ENCODE assay signal across 19 cellular contexts in the genomic region with DNA sequence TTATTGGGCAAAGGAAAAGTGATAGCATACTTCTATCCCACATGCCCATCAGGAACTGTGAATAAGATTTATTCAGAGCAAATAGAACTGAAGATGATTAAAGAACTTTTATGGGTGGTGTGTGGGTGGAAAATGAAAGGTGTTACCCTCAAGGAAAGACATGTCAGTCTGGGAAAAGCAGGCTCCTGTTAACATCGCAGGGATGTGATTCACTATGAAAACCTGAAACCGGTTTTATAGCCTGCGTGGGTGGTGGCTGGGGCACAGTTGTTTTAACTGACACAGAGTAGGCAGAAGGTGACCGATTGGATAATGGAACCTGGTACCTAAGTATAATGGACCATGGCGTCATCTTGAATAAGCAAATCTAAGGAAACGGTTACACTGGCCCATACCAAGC.
DNase-seq lines count a peak whose midpoint lies in the region; ATAC-seq, FAIRE-seq and TF ChIP-seq lines count a peak whose summit lies in the region.
"Had no signal": no experiment of that assay in that cellular context is flagged by ENCODE, and none has a peak within 500 bp of the region (broad histone marks: within the 10 kb centered on the region; RNA-seq: fewer than 3 reads in every experiment).

No MANE protein-coding gene starts in this region.

- no peaks in the 10 kb centered on the region for H3K79me2 ChIP-seq in astrocyte (ENCODE audit: insufficient read depth, low read length)

- no peak overlapping the region for H2AFZ ChIP-seq in astrocyte (ENCODE audit: low read depth, low read length)

- FAIRE-seq in astrocyte (lab: Jason Lieb, UNC): no peak

- H3K4me1 Mint-ChIP-seq in astrocyte (ENCODE audit: low read depth, unreplicated experiment): no peaks in the 10 kb centered on the region

- H3K4me3 Mint-ChIP-seq in astrocyte (ENCODE audit: unreplicated experiment): no peak overlapping the region

- no peaks in the 10 kb centered on the region for H3K27me3 Mint-ChIP-seq in astrocyte (ENCODE audit: low read depth, unreplicated experiment)

- no peaks in the 10 kb centered on the region for H3K4me1 ChIP-seq in astrocyte (ENCODE audit: insufficient read depth, low read length)
- H3K4me1 ChIP-seq: pancreas, SJCRH30, spleen had no signal

- no peaks in the 10 kb centered on the region for H3K9me3 Mint-ChIP-seq in astrocyte (ENCODE audit: unreplicated experiment)

- H3K36me3 Mint-ChIP-seq in astrocyte (ENCODE audit: low read depth, unreplicated experiment): no peaks in the 10 kb centered on the region

- H3K4me3 ChIP-seq in AG09309 (ENCODE audit: control insufficient read depth, low read depth, low read length): no peak overlapping the region
- no peak overlapping the region for H3K4me3 ChIP-seq in astrocyte (ENCODE audit: insufficient read depth, low read depth, low read length)
- H3K4me3 ChIP-seq: MG63, pancreas, SJCRH30, spleen had no signal

- no peaks in the 10 kb centered on the region for H3K9me3 ChIP-seq in astrocyte (ENCODE audit: insufficient read depth, low read depth, low read length)
- H3K9me3 ChIP-seq: MG63, pancreas, SJCRH30, spleen had no signal

- DNase-seq in AG09309 (ENCODE audit: low read depth): peak; percentile 1
- DNase-seq in ELR (ENCODE audit: low read depth): peak; percentile 5
- peak; percentile 10 for DNase-seq in astrocyte (ENCODE audit: low read depth)
- DNase-seq in left colon: peak in 1 of 2 donors; percentile 38
- no peak for DNase-seq in NCI-H187 (lab: John Stamatoyannopoulos, UW)
- DNase-seq: activated CD4-positive, alpha-beta T cell treated with anti-CD3 and anti-CD28 coated beads for 4 hours; activated T-cell treated with anti-CD3 and anti-CD28 coated beads, Interleukin-2, amount 50 U/mL, for 1 hour; effector CD8-positive, alpha-beta T cell; GOT3; left ventricle myocardium superior; MG63; NCI-H187 treated with DMSO at 0.1 percent for 48 hours; NCI-H510A treated with DMSO at 0.1 percent for 48 hours; pancreas; SJCRH30; spleen had no signal

- H3K27ac Mint-ChIP-seq in astrocyte (ENCODE audit: unreplicated experiment): no peak overlapping the region

- H3K4me2 ChIP-seq in astrocyte (ENCODE audit: low read length): no peak overlapping the region

- TF ChIP-seq CTCF in AG09309 (IDR thresholded peaks at IDR 0.05; ENCODE audit: control insufficient read depth, insufficient read depth, low read depth, low read length, missing control alignments) (no peak), astrocyte (IDR thresholded peaks at IDR 0.05; ENCODE audit: insufficient read depth, low read depth, low read length) (no peak)

- peak; percentile 84 for ATAC-seq in left colon
- ATAC-seq in HG03175 (IDR thresholded peaks at IDR 0.05; ENCODE audit: unreplicated experiment): no peak
- ATAC-seq in HG03045 (IDR thresholded peaks at IDR 0.05; ENCODE audit: unreplicated experiment): no peak
- no peak for ATAC-seq in HG03460 (IDR thresholded peaks at IDR 0.05; ENCODE audit: unreplicated experiment)
- ATAC-seq: left ventricle myocardium superior, pancreas had no signal

- no peak overlapping the region for H3K27ac ChIP-seq in astrocyte (ENCODE audit: low read depth, low read length)
- H3K27ac ChIP-seq: pancreas, SJCRH30, spleen had no signal

- no peaks in the 10 kb centered on the region for H3K27me3 ChIP-seq in astrocyte (ENCODE audit: insufficient read depth, low read length)
- H3K27me3 ChIP-seq: MG63, SJCRH30, spleen had no signal

- intact Hi-C loops in left colon (cut with DNase I, micrococcal nuclease): no loop called here

- H3K36me3 ChIP-seq in astrocyte (ENCODE audit: insufficient read depth, low read length): no peaks in the 10 kb centered on the region
- H3K36me3 ChIP-seq: MG63, pancreas, SJCRH30, spleen had no signal

- no peaks in the 10 kb centered on the region for H4K20me1 ChIP-seq in astrocyte (ENCODE audit: insufficient read depth, low read length)

- H3K9ac ChIP-seq in astrocyte (ENCODE audit: low read length): no peak overlapping the region

Comparison
In these comparisons a context has a peak if more than half of its experiments do, and no peak if none do; other contexts are left out.
1. DNase-seq: peak in AG09309 (single experiment), ELR (single experiment) and astrocyte (single experiment); none in NCI-H187 (0 of 2).